ENCODE assay signal across 32 cellular contexts in genomic region chrX:135010921-135011320, GRCh38. TPM values are rescaled to one million over a fixed set of nuclear protein-coding genes. Genes with fewer than 3 reads are reported as not detected.
"Had no signal": no experiment of that assay in that cellular context is flagged by ENCODE, and none has a peak within 500 bp of the region (broad histone marks: within the 10 kb centered on the region; RNA-seq: fewer than 3 reads in every experiment).

No MANE protein-coding gene starts in this region.

- H3K9me3 ChIP-seq: ascending aorta, breast epithelium, colonic mucosa had no signal

- H3K4me3 ChIP-seq: ascending aorta, breast epithelium, cardiac muscle cell, colonic mucosa, dorsolateral prefrontal cortex had no signal

- H3K4me1 Mint-ChIP-seq: activated CD4-positive, alpha-beta T cell treated with anti-CD3 and anti-CD28 coated beads for 36 hours; activated CD4-positive, alpha-beta T cell treated with anti-CD3 and anti-CD28 coated beads, Interleukin-2, amount 10 ng/mL, durations not matched to agents 24 days and 14 days; activated CD8-positive, alpha-beta memory T cell treated with anti-CD3 and anti-CD28 coated beads, Interleukin-2, amount 10 ng/mL, durations not matched to agents 7 days and 5 days; activated naive CD4-positive, alpha-beta T cell treated with anti-CD3 and anti-CD28 coated beads, Interleukin-2, amount 10 ng/mL, durations not matched to agents 7 days and 5 days; activated naive CD8-positive, alpha-beta T cell treated with anti-CD3 and anti-CD28 coated beads, Interleukin-2, amount 10 ng/mL, durations not matched to agents 7 days and 5 days; T-helper 17 cell had no signal

- H3K27me3 Mint-ChIP-seq: activated CD4-positive, alpha-beta T cell treated with anti-CD3 and anti-CD28 coated beads for 36 hours; T-helper 17 cell had no signal

- H3K27ac Mint-ChIP-seq: activated CD4-positive, alpha-beta memory T cell treated with anti-CD3 and anti-CD28 coated beads for 36 hours; activated CD4-positive, alpha-beta T cell treated with anti-CD3 and anti-CD28 coated beads for 36 hours; activated CD4-positive, alpha-beta T cell treated with anti-CD3 and anti-CD28 coated beads, Interleukin-2, amount 10 ng/mL, durations not matched to agents 24 days and 14 days; activated CD8-positive, alpha-beta memory T cell treated with anti-CD3 and anti-CD28 coated beads, Interleukin-2, amount 10 ng/mL, durations not matched to agents 7 days and 5 days; activated CD8-positive, alpha-beta T cell treated with anti-CD3 and anti-CD28 coated beads, Interleukin-2, amount 10 ng/mL, durations not matched to agents 7 days and 5 days; activated naive CD4-positive, alpha-beta T cell treated with anti-CD3 and anti-CD28 coated beads, Interleukin-2, amount 10 ng/mL, durations not matched to agents 7 days and 5 days; activated naive CD4-positive, alpha-beta T cell treated with anti-CD3 and anti-CD28 coated beads, Interleukin-2, amount 50 U/mL, for 72 hours; activated naive CD8-positive, alpha-beta T cell treated with anti-CD3 and anti-CD28 coated beads, Interleukin-2, amount 10 ng/mL, durations not matched to agents 7 days and 5 days; activated T-cell treated with anti-CD3 and anti-CD28 coated beads, Interleukin-2, amount 50 U/mL, for 24 hours; activated T-cell treated with anti-CD3 and anti-CD28 coated beads, Interleukin-2, amount 50 U/mL, for 72 hours; brain; endodermal cell; T-helper 17 cell; T-helper 2 cell treated with Interferon-gamma antibody and Interleukin-4, amounts not matched to agents 5 μg/mL and 100 μg/mL, for 36 hours had no signal

- H3K4me1 ChIP-seq: ascending aorta, breast epithelium, colonic mucosa had no signal

- H3K27me3 ChIP-seq: ascending aorta, cardiac muscle cell, colonic mucosa had no signal

- H3K4me3 Mint-ChIP-seq: activated CD4-positive, alpha-beta memory T cell treated with anti-CD3 and anti-CD28 coated beads for 36 hours; activated CD4-positive, alpha-beta T cell treated with anti-CD3 and anti-CD28 coated beads for 36 hours; activated CD4-positive, alpha-beta T cell treated with anti-CD3 and anti-CD28 coated beads, Interleukin-2, amount 10 ng/mL, durations not matched to agents 24 days and 14 days; activated CD8-positive, alpha-beta memory T cell treated with anti-CD3 and anti-CD28 coated beads, Interleukin-2, amount 10 ng/mL, durations not matched to agents 7 days and 5 days; activated CD8-positive, alpha-beta T cell treated with anti-CD3 and anti-CD28 coated beads, Interleukin-2, amount 10 ng/mL, durations not matched to agents 7 days and 5 days; activated naive CD4-positive, alpha-beta T cell treated with anti-CD3 and anti-CD28 coated beads, Interleukin-2, amount 10 ng/mL, durations not matched to agents 7 days and 5 days; activated naive CD8-positive, alpha-beta T cell treated with anti-CD3 and anti-CD28 coated beads, Interleukin-2, amount 10 ng/mL, durations not matched to agents 7 days and 5 days; activated T-cell treated with anti-CD3 and anti-CD28 coated beads, Interleukin-2, amount 50 U/mL, for 24 hours; activated T-cell treated with anti-CD3 and anti-CD28 coated beads, Interleukin-2, amount 50 U/mL, for 72 hours; brain; endodermal cell; T-helper 17 cell; T-helper 2 cell treated with Interferon-gamma antibody and Interleukin-4, amounts not matched to agents 5 μg/mL and 100 μg/mL, for 36 hours had no signal

- DNase-seq: activated CD4-positive, alpha-beta memory T cell treated with anti-CD3 and anti-CD28 coated beads for 36 hours; activated CD4-positive, alpha-beta T cell treated with anti-CD3 and anti-CD28 coated beads for 36 hours; activated CD4-positive, alpha-beta T cell treated with anti-CD3 and anti-CD28 coated beads, Interleukin-2, amount 10 ng/mL, durations not matched to agents 24 days and 14 days; activated CD4-positive, CD25-positive, alpha-beta regulatory T cell; activated CD4-positive, CD25-positive, alpha-beta regulatory T cell treated with anti-CD3 and anti-CD28 coated beads, Interleukin-2, amount 50 U/mL, for 72 hours; activated CD8-positive, alpha-beta memory T cell treated with anti-CD3 and anti-CD28 coated beads, Interleukin-2, amount 10 ng/mL, durations not matched to agents 7 days and 5 days; activated CD8-positive, alpha-beta memory T cell treated with anti-CD3 and anti-CD28 coated beads, Interleukin-2, amount 50 U/mL, for 4 hours; activated CD8-positive, alpha-beta T cell treated with anti-CD3 and anti-CD28 coated beads, Interleukin-2, amount 10 ng/mL, durations not matched to agents 7 days and 5 days; activated gamma-delta T cell; activated naive CD4-positive, alpha-beta T cell; activated naive CD4-positive, alpha-beta T cell treated with anti-CD3 and anti-CD28 coated beads, Interleukin-2, amount 10 ng/mL, durations not matched to agents 7 days and 5 days; activated naive CD8-positive, alpha-beta T cell treated with anti-CD3 and anti-CD28 coated beads, Interleukin-2, amount 10 ng/mL, durations not matched to agents 7 days and 5 days; activated T-cell treated with anti-CD3 and anti-CD28 coated beads, Interleukin-2, amount 50 U/mL, for 24 hours; activated T-cell treated with anti-CD3 and anti-CD28 coated beads, Interleukin-2, amount 50 U/mL, for 72 hours; central memory CD4-positive, alpha-beta T cell; cerebellar nuclear complex; colonic mucosa; dorsolateral prefrontal cortex; effector memory CD4-positive, alpha-beta T cell; endodermal cell; foreskin fibroblast; head of caudate nucleus; T-helper 17 cell; T1000; WERI-Rb-1 had no signal

- ATAC-seq: activated CD4-positive, alpha-beta T cell treated with anti-CD3 and anti-CD28 coated beads for 36 hours; activated CD8-positive, alpha-beta memory T cell treated with anti-CD3 and anti-CD28 coated beads, Interleukin-2, amount 10 ng/mL, durations not matched to agents 7 days and 5 days; activated CD8-positive, alpha-beta T cell treated with anti-CD3 and anti-CD28 coated beads, Interleukin-2, amount 10 ng/mL, durations not matched to agents 7 days and 5 days; activated naive CD4-positive, alpha-beta T cell treated with anti-CD3 and anti-CD28 coated beads, Interleukin-2, amount 50 U/mL, for 72 hours; activated T-cell treated with anti-CD3 and anti-CD28 coated beads, Interleukin-2, amount 50 U/mL, for 72 hours; esophagus mucosa; T-helper 17 cell had no signal

- H3K27ac ChIP-seq: ascending aorta, breast epithelium, cardiac muscle cell, colonic mucosa, dorsolateral prefrontal cortex, WERI-Rb-1 had no signal

- H3K36me3 ChIP-seq: ascending aorta, breast epithelium, cardiac muscle cell, colonic mucosa, WERI-Rb-1 had no signal

- H3K9me3 Mint-ChIP-seq: activated CD4-positive, alpha-beta memory T cell treated with anti-CD3 and anti-CD28 coated beads for 36 hours; activated CD4-positive, alpha-beta T cell treated with anti-CD3 and anti-CD28 coated beads, Interleukin-2, amount 10 ng/mL, durations not matched to agents 24 days and 14 days; activated naive CD4-positive, alpha-beta T cell treated with anti-CD3 and anti-CD28 coated beads, Interleukin-2, amount 10 ng/mL, durations not matched to agents 7 days and 5 days; activated naive CD4-positive, alpha-beta T cell treated with anti-CD3 and anti-CD28 coated beads, Interleukin-2, amount 50 U/mL, for 72 hours; activated naive CD8-positive, alpha-beta T cell treated with anti-CD3 and anti-CD28 coated beads, Interleukin-2, amount 10 ng/mL, durations not matched to agents 7 days and 5 days; activated T-cell treated with anti-CD3 and anti-CD28 coated beads, Interleukin-2, amount 50 U/mL, for 24 hours; activated T-cell treated with anti-CD3 and anti-CD28 coated beads, Interleukin-2, amount 50 U/mL, for 72 hours; T-helper 2 cell treated with Interferon-gamma antibody and Interleukin-4, amounts not matched to agents 5 μg/mL and 100 μg/mL, for 36 hours had no signal

- H3K36me3 Mint-ChIP-seq: activated CD4-positive, alpha-beta memory T cell treated with anti-CD3 and anti-CD28 coated beads for 36 hours; activated CD8-positive, alpha-beta memory T cell treated with anti-CD3 and anti-CD28 coated beads, Interleukin-2, amount 10 ng/mL, durations not matched to agents 7 days and 5 days; activated naive CD4-positive, alpha-beta T cell treated with anti-CD3 and anti-CD28 coated beads, Interleukin-2, amount 10 ng/mL, durations not matched to agents 7 days and 5 days; activated naive CD4-positive, alpha-beta T cell treated with anti-CD3 and anti-CD28 coated beads, Interleukin-2, amount 50 U/mL, for 72 hours; activated naive CD8-positive, alpha-beta T cell treated with anti-CD3 and anti-CD28 coated beads, Interleukin-2, amount 10 ng/mL, durations not matched to agents 7 days and 5 days; brain had no signal

RNA-seq across cellular contexts. Expression of gene SMIM10, which starts 20.1 kb away (rescaled TPM):
- total RNA-seq: T-helper 17 cell had no signal
